In genomic region chr1:57293214-57293613, GRCh38 we compare ENCODE assay signal across 25 cellular contexts.
"Had no signal": no experiment of that assay in that cellular context is flagged by ENCODE, and none has a peak within 500 bp of the region (broad histone marks: within the 10 kb centered on the region; RNA-seq: fewer than 3 reads in every experiment).

No MANE protein-coding gene starts in this region.

- H3K27me3 ChIP-seq: esophagus muscularis mucosa, gastroesophageal sphincter, heart left ventricle, hepatocyte, ovary, tibial nerve, upper lobe of left lung had no signal

- H2AFZ ChIP-seq: hepatocyte had no signal

- H3K36me3 Mint-ChIP-seq: memory B cell; natural killer cell; stimulated activated naive B cell treated with anti-CD40 and anti-IgM and Interleukin-4, amounts not matched to agents 10 μg/mL and 1 μg/mL and 100 μg/mL, for 72 hours had no signal

- DNase-seq: dermis blood vessel endothelial cell; effector memory CD4-positive, alpha-beta T cell; foreskin keratinocyte; heart left ventricle; kidney; natural killer cell; occipital lobe; ovary; posterior cingulate gyrus; psoas muscle; right cardiac atrium; stimulated activated CD4-positive, alpha-beta T cell treated with anti-CD3 and anti-CD28 coated beads, Interleukin-15, amount 100 ng/mL, for 24 hours; stimulated activated CD4-positive, alpha-beta T cell treated with anti-CD3 and anti-CD28 coated beads, Interleukin-2, amount 100 ng/mL, for 48 hours; stimulated activated naive B cell treated with anti-CD40 and anti-IgM and Interleukin-4, amounts not matched to agents 10 μg/mL and 1 μg/mL and 100 μg/mL, for 72 hours; upper lobe of left lung had no signal

- H3K27ac ChIP-seq: esophagus muscularis mucosa, foreskin keratinocyte, gastroesophageal sphincter, heart left ventricle, hepatocyte, ovary, psoas muscle, skin epidermis, thoracic aorta, tibial nerve, upper lobe of left lung had no signal

- H3K9me3 Mint-ChIP-seq: memory B cell; natural killer cell; stimulated activated naive CD8-positive, alpha-beta T cell treated with anti-CD3 and anti-CD28 coated beads, Interleukin-15, Interleukin-2, amounts not matched to agents 100 ng/mL and 50 ng/mL, for 24 hours had no signal

- H3K9me3 ChIP-seq: esophagus muscularis mucosa, gastroesophageal sphincter, heart left ventricle, ovary, psoas muscle, thoracic aorta, tibial nerve, upper lobe of left lung had no signal

- H3K4me3 ChIP-seq: esophagus muscularis mucosa, gastroesophageal sphincter, heart left ventricle, hepatocyte, lung, ovary, psoas muscle, skin epidermis, thoracic aorta, tibial nerve, upper lobe of left lung had no signal

- H3K4me2 ChIP-seq: hepatocyte had no signal

- H3K4me3 Mint-ChIP-seq: memory B cell; natural killer cell; stimulated activated naive B cell treated with anti-CD40 and anti-IgM and Interleukin-4, amounts not matched to agents 10 μg/mL and 1 μg/mL and 100 μg/mL, for 72 hours; stimulated activated naive CD8-positive, alpha-beta T cell treated with anti-CD3 and anti-CD28 coated beads, Interleukin-15, Interleukin-2, amounts not matched to agents 100 ng/mL and 50 ng/mL, for 24 hours had no signal

- H3K36me3 ChIP-seq: esophagus muscularis mucosa, gastroesophageal sphincter, heart left ventricle, ovary, thoracic aorta, tibial nerve, upper lobe of left lung had no signal

- H3K4me1 Mint-ChIP-seq: memory B cell; natural killer cell; stimulated activated naive B cell treated with anti-CD40 and anti-IgM and Interleukin-4, amounts not matched to agents 10 μg/mL and 1 μg/mL and 100 μg/mL, for 72 hours had no signal

- ATAC-seq: foreskin keratinocyte; gastroesophageal sphincter; heart left ventricle; left lobe of liver; natural killer cell; psoas muscle; right cardiac atrium; stimulated activated naive B cell treated with anti-CD40 and anti-IgM and Interleukin-4, amounts not matched to agents 10 μg/mL and 1 μg/mL and 100 μg/mL, for 72 hours had no signal

- H3K27ac Mint-ChIP-seq: memory B cell; natural killer cell; stimulated activated naive B cell treated with anti-CD40 and anti-IgM and Interleukin-4, amounts not matched to agents 10 μg/mL and 1 μg/mL and 100 μg/mL, for 72 hours; stimulated activated naive CD8-positive, alpha-beta T cell treated with anti-CD3 and anti-CD28 coated beads, Interleukin-15, Interleukin-2, amounts not matched to agents 100 ng/mL and 50 ng/mL, for 24 hours had no signal

- H3K4me1 ChIP-seq: esophagus muscularis mucosa, foreskin keratinocyte, gastroesophageal sphincter, psoas muscle, tibial nerve, upper lobe of left lung had no signal
